ENCODE assay signal across 17 cellular contexts in genomic region chr20:20439602-20440001, GRCh38.
DNase-seq lines count a peak whose midpoint lies in the region; ATAC-seq and TF ChIP-seq lines count a peak whose summit lies in the region.
"Had no signal": no experiment of that assay in that cellular context is flagged by ENCODE, and none has a peak within 500 bp of the region (broad histone marks: within the 10 kb centered on the region; RNA-seq: fewer than 3 reads in every experiment).

No MANE protein-coding gene starts in this region.

- no peak for TF ChIP-seq EP300 in ovary (IDR thresholded peaks at IDR 0.05)

- H3K4me1 ChIP-seq in liver (ENCODE audit: control insufficient read depth in 4 of 4, insufficient read depth in 4 of 4, low read length in 3 of 4) = peaks cover 0 to 3% (median 2%) of the 10 kb centered on the region in 4 donors
- H3K4me1 ChIP-seq in breast epithelium = no peaks in the 10 kb centered on the region
- no peaks in the 10 kb centered on the region for H3K4me1 ChIP-seq in ovary (ENCODE audit: insufficient read depth)
- H3K4me1 ChIP-seq in GM23338 (ENCODE audit: insufficient read depth) = peaks cover 8% of the 10 kb centered on the region

- H3K4me3 ChIP-seq in liver (ENCODE audit: low read depth in 1 of 3, low read length in 3 of 3) = no peak overlapping the region
- no peak overlapping the region for H3K4me3 ChIP-seq in breast epithelium
- H3K4me3 ChIP-seq in ovary = no peak overlapping the region
- no peak overlapping the region for H3K4me3 ChIP-seq in GM23338
- H3K4me3 ChIP-seq: BLaER1 treated with 17β-estradiol and CSF1 and Interleukin-3, amounts not matched to agents 10 nM and 100 nM; MG63 had no signal

- no peaks in the 10 kb centered on the region for H3K9me2 ChIP-seq in GM23338 (ENCODE audit: insufficient read depth)

- H3K4me2 ChIP-seq in GM23338 = no peak overlapping the region
- H3K4me2 ChIP-seq: BLaER1 treated with 17β-estradiol and CSF1 and Interleukin-3, amounts not matched to agents 10 nM and 100 nM had no signal

- H3K9me3 ChIP-seq in liver (ENCODE audit: control insufficient read depth in 4 of 4, low read length in 3 of 4) (no peaks in the 10 kb centered on the region), breast epithelium (no peaks in the 10 kb centered on the region), ovary (no peaks in the 10 kb centered on the region)
- H3K9me3 ChIP-seq: BLaER1 treated with 17β-estradiol and CSF1 and Interleukin-3, amounts not matched to agents 10 nM and 100 nM; MG63 had no signal

- ATAC-seq in GM23338 = no peak
- ATAC-seq: SK-N-SH treated with all-trans-retinoic acid at 6 μM for 48 hours had no signal

- no peak for TF ChIP-seq POLR2A in breast epithelium (IDR thresholded peaks at IDR 0.05)
- TF ChIP-seq POLR2A in ovary (IDR thresholded peaks at IDR 0.05) = no peak

- no peak for TF ChIP-seq RAD21 in liver (IDR thresholded peaks at IDR 0.05)

- H4K20me1 ChIP-seq in GM23338 (replicated peaks; ENCODE audit: insufficient read depth) = no peaks in the 10 kb centered on the region; the same call in 1 of the 2 replicates
- H4K20me1 ChIP-seq: BLaER1 treated with 17β-estradiol and CSF1 and Interleukin-3, amounts not matched to agents 10 nM and 100 nM had no signal

- H3K4me1 Mint-ChIP-seq in GM23338 = peaks cover 35% of the 10 kb centered on the region

- no peaks in the 10 kb centered on the region for H3F3A ChIP-seq in GM23338 (replicated peaks; ENCODE audit: low read depth)

- TF ChIP-seq CTCF in liver (IDR thresholded peaks at IDR 0.05; ENCODE audit: low read depth, low read length, missing input control) = no peak
- no peak for TF ChIP-seq CTCF in breast epithelium (IDR thresholded peaks at IDR 0.05)
- TF ChIP-seq CTCF in ovary (IDR thresholded peaks at IDR 0.05) = no peak
- TF ChIP-seq CTCF in GM23338 (conservative IDR thresholded peaks at IDR 0.05; ENCODE audit: low read depth in 2 of 2) = no peak

- intact Hi-C loops in breast epithelium (cut with DNase I; ENCODE audit: low total_unique reads) = no loop called here
- intact Hi-C loops in ovary (cut with DNase I) = no loop called here

- H3K27ac Mint-ChIP-seq in GM23338 = no peak overlapping the region
- H3K27ac Mint-ChIP-seq: CD8-positive, alpha-beta memory T cell; H9 had no signal

- no peaks in the 10 kb centered on the region for H3K9me3 Mint-ChIP-seq in GM23338
- H3K9me3 Mint-ChIP-seq: CD8-positive, alpha-beta memory T cell; H9 had no signal

- DNase-seq in DMS79 (lab: John Stamatoyannopoulos, UW) = peak; percentile 38
- DNase-seq in NCI-H1436 treated with DMSO at 0.1 percent for 48 hours (lab: John Stamatoyannopoulos, UW) = peak; percentile 97
- DNase-seq in NCI-H774 (lab: John Stamatoyannopoulos, UW) = peak; percentile 57
- no peak for DNase-seq in breast epithelium (ENCODE audit: low spot score in 2 of 2)
- DNase-seq in ovary = no peak
- no peak for DNase-seq in GM23338 (ENCODE audit: low spot score)
- DNase-seq: CD8-positive, alpha-beta memory T cell; DND-41; H9; MG63; NCI-H1694; NCI-H2171 treated with DMSO at 0.1 percent for 48 hours; NCI-H446 treated with DMSO at 0.1 percent for 48 hours; SHP77 treated with DMSO at 0.1 percent for 48 hours had no signal

- no peak overlapping the region for H3K4me3 Mint-ChIP-seq in GM23338
- H3K4me3 Mint-ChIP-seq: CD8-positive, alpha-beta memory T cell; H9 had no signal

- H3K9ac ChIP-seq in liver (ENCODE audit: low read depth in 1 of 2, low read length in 2 of 2) = no peak overlapping the region
- H3K9ac ChIP-seq: BLaER1 treated with 17β-estradiol and CSF1 and Interleukin-3, amounts not matched to agents 10 nM and 100 nM had no signal

- no peaks in the 10 kb centered on the region; the same call in 2 of the 3 replicates for H3K36me3 Mint-ChIP-seq in GM23338 (ENCODE audit: low read depth)

- peaks cover 4% of the 10 kb centered on the region for H3K27me3 Mint-ChIP-seq in GM23338 (ENCODE audit: insufficient read depth, low read depth, poor library complexity)

- no peaks in the 10 kb centered on the region for H3K79me2 ChIP-seq in GM23338 (replicated peaks; ENCODE audit: insufficient read depth)

- H3K27me3 ChIP-seq in liver (ENCODE audit: control insufficient read depth in 4 of 4, insufficient read depth in 4 of 4, low read length in 3 of 4) (no peaks in the 10 kb centered on the region), breast epithelium (no peaks in the 10 kb centered on the region), ovary (no peaks in the 10 kb centered on the region), GM23338 (ENCODE audit: insufficient read depth) (no peaks in the 10 kb centered on the region)
- H3K27me3 ChIP-seq: BLaER1 treated with 17β-estradiol and CSF1 and Interleukin-3, amounts not matched to agents 10 nM and 100 nM; MG63 had no signal

- H2AFZ ChIP-seq in GM23338 = no peak overlapping the region

- H3K27ac ChIP-seq in liver (ENCODE audit: low read depth in 1 of 2, low read length in 2 of 2) (no peak overlapping the region), breast epithelium (no peak overlapping the region), ovary (no peak overlapping the region), GM23338 (ENCODE audit: low read depth) (no peak overlapping the region)
- H3K27ac ChIP-seq: BLaER1 treated with 17β-estradiol and CSF1 and Interleukin-3, amounts not matched to agents 10 nM and 100 nM had no signal

- peaks cover 4 to 16% (median 10%) of the 10 kb centered on the region in 4 donors for H3K36me3 ChIP-seq in liver (ENCODE audit: control insufficient read depth in 4 of 4, insufficient read depth in 3 of 4, low read depth in 1 of 4, low read length in 3 of 4)
- no peaks in the 10 kb centered on the region for H3K36me3 ChIP-seq in breast epithelium
- H3K36me3 ChIP-seq in ovary = no peaks in the 10 kb centered on the region
- no peaks in the 10 kb centered on the region for H3K36me3 ChIP-seq in GM23338 (ENCODE audit: insufficient read depth)
- H3K36me3 ChIP-seq: MG63 had no signal

- 71% methylated on average over 4 of the region's 4 CpGs for WGBS in liver
- 88 to 90% (median 89%) methylated on average over 4 of the region's 4 CpGs for WGBS in ovary, 3 donors

TF ChIP-seq in liver, 16 proteins besides CTCF, POLR2A, EP300 and RAD21:
- TF ChIP-seq HNF4A (conservative IDR thresholded peaks at IDR 0.05) (peak; percentile 6 to 42), FOXA1 (IDR thresholded peaks at IDR 0.05) (no peak)

TF ChIP-seq in GM23338, 12 proteins besides CTCF, POLR2A, EP300 and RAD21:
- no peak for TF ChIP-seq NANOG (IDR thresholded peaks at IDR 0.05; ENCODE audit: borderline replicate concordance)

Comparison
In these comparisons a context has a peak if more than half of its experiments do, and no peak if none do; other contexts are left out.
1. DNase-seq: peak in DMS79 (single experiment), NCI-H1436 treated with DMSO at 0.1 percent for 48 hours (single experiment) and NCI-H774 (single experiment); none in breast epithelium (0 of 2), ovary (0 of 5) and GM23338 (single experiment).